In the genomic region with DNA sequence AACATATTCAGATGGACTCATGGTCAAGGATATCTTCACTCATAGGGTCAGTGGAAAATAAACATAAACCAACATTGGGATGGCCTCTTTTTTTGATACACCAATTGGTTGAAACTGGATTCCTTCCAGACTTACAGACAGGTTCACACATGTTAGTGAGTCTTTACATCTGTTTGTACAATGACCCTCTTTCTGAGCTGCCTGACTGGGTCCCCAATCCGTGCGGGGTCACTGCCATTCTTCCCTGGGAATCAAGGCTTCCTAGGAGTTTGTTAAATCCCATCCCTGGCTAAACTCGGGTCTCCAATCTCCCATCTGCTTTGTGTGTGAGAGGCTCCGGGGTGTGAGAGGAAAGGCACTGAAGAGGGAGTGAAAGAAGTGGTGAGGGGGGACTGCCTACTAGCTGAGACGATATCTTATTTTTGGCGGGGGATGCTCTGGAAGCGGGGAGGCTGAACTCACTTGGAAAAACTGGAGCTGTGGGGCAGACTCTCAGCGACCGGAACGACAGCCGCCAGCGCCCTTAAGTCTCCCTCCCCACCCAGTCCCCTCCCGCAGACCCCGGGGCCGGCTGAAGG, we compare ENCODE assay signal across 8 cellular contexts. TPM values are rescaled to one million over a fixed set of nuclear protein-coding genes. Genes with fewer than 3 reads are reported as not detected.
DNase-seq lines count a peak whose midpoint lies in the region; TF ChIP-seq lines count a peak whose summit lies in the region.

No MANE protein-coding gene starts in this region.

- POLR2A ChIA-PET in HEK293T (lab: Yijun Ruan, JAX), result interaction anchor here (0.9 to 1.8 kb wide), 9 partner anchors 10 to 139 kb away, joined by 3 to 11 read pairs (median 4); a partner anchor contains a TSS

- peak overlapping the region; percentile 93 for H3K27ac Mint-ChIP-seq in HFFc6
- peak overlapping the region; percentile 88 for H3K27ac Mint-ChIP-seq in dendritic cell treated with granulocyte-macrophage colony-stimulating factor and Interleukin-4, amounts not matched to agents 40 ng/mL and 50 ng/mL, for 4 days

- no peaks in the 10 kb centered on the region for H3K9me3 Mint-ChIP-seq in HFFc6
- H3K9me3 Mint-ChIP-seq in dendritic cell treated with granulocyte-macrophage colony-stimulating factor and Interleukin-4, amounts not matched to agents 40 ng/mL and 50 ng/mL, for 4 days, result no peaks in the 10 kb centered on the region

- peaks cover 2 to 4% of the 10 kb centered on the region in 2 donors for H3K27me3 ChIP-seq in mucosa of rectum (ENCODE audit: control insufficient read depth in 2 of 2, insufficient read depth in 2 of 2, low read length in 2 of 2)

- H3K4me3 Mint-ChIP-seq in HFFc6, result peak overlapping the region; percentile 96
- peak overlapping the region; percentile 99 for H3K4me3 Mint-ChIP-seq in dendritic cell treated with granulocyte-macrophage colony-stimulating factor and Interleukin-4, amounts not matched to agents 40 ng/mL and 50 ng/mL, for 4 days

- no peaks in the 10 kb centered on the region for H3K36me3 ChIP-seq in mucosa of rectum (ENCODE audit: control insufficient read depth in 2 of 2, insufficient read depth in 2 of 2, low read length in 2 of 2)

- peak; percentile 72 for DNase-seq in NCI-H146 treated with DMSO at 0.1 percent for 48 hours (lab: John Stamatoyannopoulos, UW; ENCODE audit: unreplicated experiment)
- DNase-seq in NCI-H146 (lab: John Stamatoyannopoulos, UW), result no peak
- no peak for DNase-seq in HFFc6
- peak; percentile 50 for DNase-seq in NCI-H82 treated with DMSO at 0.1 percent for 48 hours (lab: John Stamatoyannopoulos, UW; ENCODE audit: unreplicated experiment)
- DNase-seq in HEK293T (ENCODE audit: extremely low spot score), result no peak
- no peak for DNase-seq in stimulated activated CD4-positive, alpha-beta T cell treated with anti-CD3 and anti-CD28 coated beads, Interleukin-4, amount 100 ng/mL, for 4 hours

- intact Hi-C loops in dendritic cell treated with granulocyte-macrophage colony-stimulating factor and Interleukin-4, amounts not matched to agents 40 ng/mL and 50 ng/mL, for 4 days (cut with micrococcal nuclease), result loop anchor here (5.0 kb wide), 1 partner anchor 90 kb away; a partner anchor contains a TSS

- peaks cover 9% of the 10 kb centered on the region for H3K36me3 Mint-ChIP-seq in HFFc6 (ENCODE audit: low read depth)
- H3K36me3 Mint-ChIP-seq in dendritic cell treated with granulocyte-macrophage colony-stimulating factor and Interleukin-4, amounts not matched to agents 40 ng/mL and 50 ng/mL, for 4 days (ENCODE audit: low read depth), result peaks cover 9% of the 10 kb centered on the region

- peaks cover 25% of the 10 kb centered on the region for H3K4me1 Mint-ChIP-seq in HFFc6 (ENCODE audit: low read depth)
- peaks cover 16% of the 10 kb centered on the region for H3K4me1 Mint-ChIP-seq in dendritic cell treated with granulocyte-macrophage colony-stimulating factor and Interleukin-4, amounts not matched to agents 40 ng/mL and 50 ng/mL, for 4 days (ENCODE audit: low read depth)

- H3K4me1 ChIP-seq in mucosa of rectum (ENCODE audit: control insufficient read depth in 2 of 2, insufficient read depth in 2 of 2, low read length in 2 of 2), result peaks cover 5 to 9% of the 10 kb centered on the region in 2 donors

- CTCF ChIA-PET in HEK293T (lab: Yijun Ruan, JAX), result no interaction called here

- peak overlapping the region; percentile 20 to 82 for H3K9ac ChIP-seq in mucosa of rectum (ENCODE audit: low read depth in 1 of 2, low read length in 2 of 2)

- H3K4me3 ChIP-seq in mucosa of rectum (ENCODE audit: low read length in 2 of 2), result peak overlapping the region; percentile 91 to 93

- H3K9me3 ChIP-seq in mucosa of rectum (ENCODE audit: control insufficient read depth in 2 of 2, low read length in 2 of 2), result no peaks in the 10 kb centered on the region

- H3K27ac ChIP-seq in mucosa of rectum (ENCODE audit: low read depth in 2 of 2, low read length in 2 of 2), result peak overlapping the region; percentile 58 to 67

- peaks cover 2% of the 10 kb centered on the region; the same call in 1 of the 2 replicates for H3K27me3 Mint-ChIP-seq in HFFc6 (ENCODE audit: insufficient read depth)
- H3K27me3 Mint-ChIP-seq in dendritic cell treated with granulocyte-macrophage colony-stimulating factor and Interleukin-4, amounts not matched to agents 40 ng/mL and 50 ng/mL, for 4 days, result peaks cover 7% of the 10 kb centered on the region

- no peak for TF ChIP-seq CTCF in HFFc6 (IDR thresholded peaks at IDR 0.05)

TF ChIP-seq in HEK293T, 16 proteins besides CTCF, POLR2A, EP300 and RAD21:
- TF ChIP-seq SUZ12 (IDR thresholded peaks at IDR 0.05) (no peak), FOXM1 (IDR thresholded peaks at IDR 0.05; ENCODE audit: borderline replicate concordance) (no peak), SP1 (IDR thresholded peaks at IDR 0.05) (no peak), HDGF (IDR thresholded peaks at IDR 0.05; ENCODE audit: borderline replicate concordance) (no peak), TARDBP (IDR thresholded peaks at IDR 0.05) (no peak), NFRKB (IDR thresholded peaks at IDR 0.05) (no peak), ARNT (IDR thresholded peaks at IDR 0.05) (no peak), FOXA1 (IDR thresholded peaks at IDR 0.05) (no peak), CTBP1 (IDR thresholded peaks at IDR 0.05; ENCODE audit: borderline replicate concordance) (no peak), ZNF384 (IDR thresholded peaks at IDR 0.05) (no peak), L3MBTL2 (conservative IDR thresholded peaks at IDR 0.05) (no peak), BHLHE40 (IDR thresholded peaks at IDR 0.05; ENCODE audit: borderline replicate concordance) (no peak), ELF4 (IDR thresholded peaks at IDR 0.05) (no peak), FOXK2 (IDR thresholded peaks at IDR 0.05) (no peak), LEF1 (IDR thresholded peaks at IDR 0.05; ENCODE audit: borderline replicate concordance) (no peak)
- TF ChIP-seq, protein P1, sequence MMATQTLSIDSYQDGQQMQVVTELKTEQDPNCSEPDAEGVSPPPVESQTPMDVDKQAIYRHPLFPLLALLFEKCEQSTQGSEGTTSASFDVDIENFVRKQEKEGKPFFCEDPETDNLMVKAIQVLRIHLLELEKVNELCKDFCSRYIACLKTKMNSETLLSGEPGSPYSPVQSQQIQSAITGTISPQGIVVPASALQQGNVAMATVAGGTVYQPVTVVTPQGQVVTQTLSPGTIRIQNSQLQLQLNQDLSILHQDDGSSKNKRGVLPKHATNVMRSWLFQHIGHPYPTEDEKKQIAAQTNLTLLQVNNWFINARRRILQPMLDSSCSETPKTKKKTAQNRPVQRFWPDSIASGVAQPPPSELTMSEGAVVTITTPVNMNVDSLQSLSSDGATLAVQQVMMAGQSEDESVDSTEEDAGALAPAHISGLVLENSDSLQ (IDR thresholded peaks at IDR 0.05), result no peak

RNA-seq across cellular contexts. Expression of a gene that starts 0.5 kb away (rescaled TPM):
- total RNA-seq in HFFc6 (2021; fragmentation: NEBNext Ultra II Directional; extraction: Animal tissue kit (Norgen Biotek cat#: 25700)), result under 1 TPM in 4 of 6 experiments, not detected in 2; 0.24 to 0.41 (median 0.33) TPM

RNA-seq across cellular contexts. Expression of a gene that starts 0.5 kb away (rescaled TPM):
- total RNA-seq in HFFc6 (2021; fragmentation: NEBNext Ultra II Directional; extraction: Animal tissue kit (Norgen Biotek cat#: 25700)), result 1 to 10 TPM; 4.4 to 9.2 (median 7.8) TPM

Comparison
In these comparisons a context has a peak if more than half of its experiments do, and no peak if none do; other contexts are left out.
1. DNase-seq: peak in NCI-H146 treated with DMSO at 0.1 percent for 48 hours (single experiment) and NCI-H82 treated with DMSO at 0.1 percent for 48 hours (single experiment); none in NCI-H146 (single experiment), HFFc6 (single experiment), HEK293T (single experiment) and stimulated activated CD4-positive, alpha-beta T cell treated with anti-CD3 and anti-CD28 coated beads, Interleukin-4, amount 100 ng/mL, for 4 hours (0 of 2).